Comparison of ENCODE assay signal across 9 cellular contexts in the genomic region with DNA sequence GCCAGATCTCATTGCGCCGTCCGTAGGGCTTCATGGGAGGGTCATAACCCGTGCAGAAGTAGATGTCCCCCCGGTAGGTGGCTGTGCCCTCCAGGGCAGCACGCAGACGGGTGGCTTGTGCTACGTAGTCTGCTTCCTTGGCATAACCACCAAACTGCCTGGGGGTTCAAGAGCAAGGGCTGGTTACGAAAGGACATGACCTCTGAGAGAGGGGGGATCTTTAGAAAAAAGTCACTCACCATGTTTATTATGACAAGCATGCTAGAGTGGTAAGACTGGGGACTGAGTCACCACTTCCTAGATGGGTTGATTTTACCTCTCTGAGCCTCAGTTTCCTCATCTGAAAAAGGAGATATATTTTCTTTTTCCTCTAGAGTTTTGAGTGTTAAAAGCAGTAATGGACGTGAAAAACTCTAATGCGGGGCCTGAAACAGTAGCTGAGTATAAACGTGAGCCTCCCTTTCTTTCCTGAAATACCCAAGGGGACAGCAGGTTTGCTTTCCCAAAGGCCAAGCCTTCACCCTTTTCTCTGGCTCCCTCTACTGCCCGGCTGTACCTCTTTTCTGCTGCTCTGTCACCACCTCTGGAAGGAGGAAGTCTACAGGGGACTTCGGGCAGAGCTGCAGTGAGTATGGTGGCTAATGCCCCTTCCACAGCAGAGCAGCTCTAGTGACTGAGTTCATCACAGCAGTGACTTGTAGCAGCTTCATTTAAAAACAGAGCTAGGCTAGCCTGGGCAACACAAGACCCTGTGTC. TPM values are rescaled to one million over a fixed set of nuclear protein-coding genes. Genes with fewer than 3 reads are reported as not detected.
DNase-seq lines count a peak whose midpoint lies in the region; ATAC-seq and TF ChIP-seq lines count a peak whose summit lies in the region.
"Had no signal": no experiment of that assay in that cellular context is flagged by ENCODE, and none has a peak within 500 bp of the region (broad histone marks: within the 10 kb centered on the region; RNA-seq: fewer than 3 reads in every experiment).

No MANE protein-coding gene starts in this region.

- ATAC-seq in natural killer cell = no peak

- peaks cover 66% of the 10 kb centered on the region for H3K36me3 Mint-ChIP-seq in nephron (ENCODE audit: low read depth)
- H3K36me3 Mint-ChIP-seq in natural killer cell = peaks cover 21% of the 10 kb centered on the region

- intact Hi-C loops in natural killer cell (cut with micrococcal nuclease) = no loop called here

- H3K9me3 Mint-ChIP-seq in nephron (peaks cover 24% of the 10 kb centered on the region), natural killer cell (peaks cover 4 to 8% of the 10 kb centered on the region in 2 donors)

- DNase-seq in DMS53 (lab: John Stamatoyannopoulos, UW) (peak; percentile 57), DMS53 treated with DMSO at 0.1 percent for 48 hours (lab: John Stamatoyannopoulos, UW; ENCODE audit: unreplicated experiment) (no peak), NCI-H526 treated with DMSO at 0.1 percent for 48 hours (lab: John Stamatoyannopoulos, UW) (peak; percentile 5), dermis microvascular lymphatic vessel endothelial cell (ENCODE audit: low read depth in 2 of 2) (peak; percentile 34 to 73), NCI-H2029 treated with DMSO at 0.1 percent for 48 hours (lab: John Stamatoyannopoulos, UW) (no peak), natural killer cell (no peak)
- DNase-seq in activated effector memory CD4-positive, alpha-beta T cell treated with Interleukin-2 at 50 U/mL for 16 hours = no peak

- TF ChIP-seq CTCF in nephron (IDR thresholded peaks at IDR 0.05; ENCODE audit: unreplicated experiment in 3 of 3) (peak in 2 of 3 experiments; percentile 12), natural killer cell (IDR thresholded peaks at IDR 0.05) (no peak)

- H3K27me3 Mint-ChIP-seq in nephron (ENCODE audit: low read depth) = peaks cover 3% of the 10 kb centered on the region
- no peaks in the 10 kb centered on the region for H3K27me3 Mint-ChIP-seq in natural killer cell (ENCODE audit: low read depth in 2 of 2)
- H3K27me3 Mint-ChIP-seq: B cell had no signal

- H3K4me3 Mint-ChIP-seq in nephron (no peak overlapping the region), natural killer cell (no peak overlapping the region)
- H3K4me3 Mint-ChIP-seq: B cell had no signal

- H3K4me1 Mint-ChIP-seq in nephron (no peaks in the 10 kb centered on the region), natural killer cell (no peaks in the 10 kb centered on the region)
- H3K4me1 Mint-ChIP-seq: B cell had no signal

- no peak overlapping the region for H3K27ac Mint-ChIP-seq in nephron
- no peak overlapping the region for H3K27ac Mint-ChIP-seq in natural killer cell
- H3K27ac Mint-ChIP-seq: B cell had no signal

RNA-seq across cellular contexts. Expression of gene GPRC5D, which starts 23.5 kb away (rescaled TPM):
- not detected in 2 replicates for total RNA-seq in dermis microvascular lymphatic vessel endothelial cell
- 1 to 10 TPM in 1 of 3 donors, not detected in 2; 5.5 TPM for total RNA-seq in natural killer cell

RNA-seq across cellular contexts. Expression of gene HEBP1, which starts 24.6 kb away (rescaled TPM):
- total RNA-seq in dermis microvascular lymphatic vessel endothelial cell (20.5 and 38.8 TPM in 2 replicates), natural killer cell (10 to 100 TPM; 10.8 to 13.5 (median 11.9) TPM)

Comparison
In these comparisons a context has a peak if more than half of its experiments do, and no peak if none do; other contexts are left out.
1. DNase-seq: peak in DMS53 (single experiment), NCI-H526 treated with DMSO at 0.1 percent for 48 hours (single experiment) and dermis microvascular lymphatic vessel endothelial cell (2 of 2); none in DMS53 treated with DMSO at 0.1 percent for 48 hours (single experiment), activated effector memory CD4-positive, alpha-beta T cell treated with Interleukin-2 at 50 U/mL for 16 hours (single experiment), NCI-H2029 treated with DMSO at 0.1 percent for 48 hours (single experiment) and natural killer cell (single experiment).